8 cellular contexts compared by ENCODE assay signal in the genomic region with DNA sequence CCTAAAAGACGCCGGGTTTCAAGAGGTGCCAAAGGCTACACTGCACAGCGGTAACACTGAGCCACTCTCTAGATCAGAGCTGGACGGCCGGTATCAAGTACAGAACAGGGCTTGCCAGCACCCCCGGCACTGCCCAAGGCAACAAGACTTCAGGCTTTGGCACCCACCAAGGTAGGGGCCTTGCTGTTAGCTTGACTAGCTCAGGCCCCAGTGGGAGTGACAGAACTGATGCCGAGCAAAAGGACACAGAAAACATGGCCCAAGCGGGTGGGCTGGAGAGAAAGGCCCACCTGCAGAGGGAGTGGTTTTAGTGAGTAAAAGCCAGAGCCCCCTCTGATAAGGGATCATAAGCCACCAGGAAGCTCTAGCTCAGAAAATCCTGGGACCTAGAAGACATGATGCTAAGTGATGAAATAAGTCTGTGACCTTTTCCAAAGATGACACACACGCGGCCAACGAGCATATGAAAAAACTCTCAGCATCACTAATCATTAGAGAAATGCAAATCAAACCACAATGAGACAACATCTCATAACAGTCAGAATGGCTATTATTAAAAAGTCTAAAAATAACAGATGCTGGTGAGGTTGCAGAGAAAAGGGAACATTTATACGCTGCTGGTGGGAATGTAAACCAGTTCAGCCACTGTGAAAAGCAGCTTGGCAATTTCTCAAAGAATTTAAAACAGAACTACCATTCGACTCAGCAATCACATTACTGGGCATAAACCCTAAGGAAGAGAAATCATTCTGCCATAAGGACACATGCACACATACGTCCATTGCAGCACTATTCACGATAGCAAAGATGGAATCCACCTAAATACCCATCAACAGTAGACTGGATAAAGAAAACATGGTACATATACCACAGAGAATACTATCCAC. TPM values are rescaled to one million over a fixed set of nuclear protein-coding genes. Genes with fewer than 3 reads are reported as not detected.
DNase-seq lines count a peak whose midpoint lies in the region; TF ChIP-seq lines count a peak whose summit lies in the region.

No MANE protein-coding gene starts in this region.

- H3K9me3 ChIP-seq in breast epithelium (no peaks in the 10 kb centered on the region), OCI-LY3 (ENCODE audit: insufficient read depth, low read length) (peaks cover 5% of the 10 kb centered on the region; the same call in 1 of the 2 replicates), ovary (no peaks in the 10 kb centered on the region)

- CTCF ChIA-PET in MCF 10A (lab: Yijun Ruan, JAX), result interaction anchor here (0.7 to 6.2 kb wide), 5 partner anchors 10 to 168 kb away, joined by 3 to 48 read pairs (median 7); partner anchors contain the start of gene EHD1

- H3K36me3 ChIP-seq in breast epithelium, result no peaks in the 10 kb centered on the region
- H3K36me3 ChIP-seq in OCI-LY3 (replicated peaks; ENCODE audit: low read depth, low read length), result peaks cover 46% of the 10 kb centered on the region
- H3K36me3 ChIP-seq in ovary, result no peaks in the 10 kb centered on the region

- peaks cover 90% of the 10 kb centered on the region for H3K79me2 ChIP-seq in OCI-LY3 (ENCODE audit: low read length)

- H3K4me1 ChIP-seq in breast epithelium (peaks cover 30 to 53% of the 10 kb centered on the region in 2 donors), OCI-LY3 (ENCODE audit: low read length) (peaks cover 53% of the 10 kb centered on the region), ovary (ENCODE audit: insufficient read depth) (peaks cover 43% of the 10 kb centered on the region)

- H3K27me3 ChIP-seq in breast epithelium (no peaks in the 10 kb centered on the region), OCI-LY3 (ENCODE audit: low read depth, low read length) (no peaks in the 10 kb centered on the region), ovary (no peaks in the 10 kb centered on the region)

- no peaks in the 10 kb centered on the region for H3K27me3 Mint-ChIP-seq in MCF 10A (ENCODE audit: insufficient read depth, unreplicated experiment)

- no peak overlapping the region for H3K4me3 Mint-ChIP-seq in MCF 10A (ENCODE audit: unreplicated experiment)

- no peak for DNase-seq in breast epithelium (ENCODE audit: low spot score in 2 of 2)
- no peak for DNase-seq in MCF 10A (ENCODE audit: unreplicated experiment)
- DNase-seq in coronary artery (ENCODE audit: low spot score), result no peak
- no peak for DNase-seq in ovary
- no peak for DNase-seq in mucosa of gallbladder (ENCODE audit: low spot score)
- DNase-seq in 8988T, result no peak
- no peak for DNase-seq in activated gamma-delta T cell (lab: John Stamatoyannopoulos, UW)

- H3K36me3 Mint-ChIP-seq in MCF 10A (ENCODE audit: insufficient read depth, unreplicated experiment), result peaks cover 4% of the 10 kb centered on the region

- H4K20me1 ChIP-seq in OCI-LY3 (ENCODE audit: insufficient read depth, low read length), result peaks cover 64% of the 10 kb centered on the region

- no peak overlapping the region for H3K27ac Mint-ChIP-seq in MCF 10A (ENCODE audit: low read depth, unreplicated experiment)

- no peak for TF ChIP-seq POLR2A in breast epithelium (IDR thresholded peaks at IDR 0.05)
- no peak for TF ChIP-seq POLR2A in ovary (IDR thresholded peaks at IDR 0.05)

- intact Hi-C loops in breast epithelium (cut with DNase I; ENCODE audit: low total_unique reads), result no loop called here
- intact Hi-C loops in MCF 10A (cut with micrococcal nuclease), result no loop called here
- intact Hi-C loops in ovary (cut with DNase I), result no loop called here

- peaks cover 41% of the 10 kb centered on the region for H3K4me1 Mint-ChIP-seq in MCF 10A (ENCODE audit: insufficient read depth, unreplicated experiment)

- no peak for TF ChIP-seq CTCF in breast epithelium (IDR thresholded peaks at IDR 0.05)
- no peak for TF ChIP-seq CTCF in MCF 10A (IDR thresholded peaks at IDR 0.05; ENCODE audit: unreplicated experiment)
- no peak for TF ChIP-seq CTCF in OCI-LY3 (IDR thresholded peaks at IDR 0.05; ENCODE audit: low read depth, low read length)
- no peak for TF ChIP-seq CTCF in coronary artery (IDR thresholded peaks at IDR 0.05)
- no peak for TF ChIP-seq CTCF in ovary (IDR thresholded peaks at IDR 0.05)

- H3K4me3 ChIP-seq in breast epithelium (no peak overlapping the region), OCI-LY3 (ENCODE audit: low read length) (peak overlapping the region; percentile 45), coronary artery (peak overlapping the region; percentile 62), ovary (no peak overlapping the region)

- H2AFZ ChIP-seq in OCI-LY3 (ENCODE audit: low read depth, low read length), result no peak overlapping the region

- TF ChIP-seq EP300 in ovary (IDR thresholded peaks at IDR 0.05), result no peak

- POLR2A ChIA-PET in MCF 10A (lab: Yijun Ruan, JAX), result interaction anchor here (0.9 to 9.2 kb wide), 5 partner anchors 10 to 256 kb away, joined by 4 to 103 read pairs (median 5); partner anchors contain the start of genes CDC42BPG, EHD1, FAU and MRPL49

- no TSS peak for BruUV-seq in MCF 10A (replicated peaks; lab: Mats Ljungman, UMichigan)

- no peaks in the 10 kb centered on the region for H3K9me3 Mint-ChIP-seq in MCF 10A (ENCODE audit: unreplicated experiment)

- 71 to 87% (median 71%) methylated on average over 15 of the region's 15 CpGs for WGBS in ovary, 3 donors

- peak overlapping the region; percentile 77 for H3K4me2 ChIP-seq in OCI-LY3 (ENCODE audit: low read length)

- H3K27ac ChIP-seq in breast epithelium (peak overlapping the region; percentile 80 to 96), OCI-LY3 (ENCODE audit: low read length) (peak overlapping the region; percentile 69), coronary artery (peak overlapping the region; percentile 90 to 95), ovary (peak overlapping the region; percentile 76 to 82)

- peak overlapping the region; percentile 5; the same call in 1 of the 2 replicates for H3K9ac ChIP-seq in OCI-LY3 (ENCODE audit: low read length)

RNA-seq across cellular contexts. Expression of gene EHD1, which starts 12.9 kb away (rescaled TPM):
- total RNA-seq in breast epithelium, result 10 to 100 TPM; 26.9 to 45.4 (median 31.2) TPM
- total RNA-seq in MCF 10A (2022), result 67.9 and 80.6 TPM in 2 replicates
- total RNA-seq in ovary, result 10 to 100 TPM; 14.3 to 87.8 (median 42.2) TPM
- 10 to 100 TPM; 14.5 to 14.8 TPM for polyA plus RNA-seq in ovary
- 85.6 TPM for total RNA-seq in mucosa of gallbladder

RNA-seq across cellular contexts. Expression of gene CDC42BPG, which starts 21.1 kb away (rescaled TPM):
- total RNA-seq in breast epithelium (10 to 100 TPM in 1 of 3 donors, 1 to 10 TPM in 1, not detected in 1; 5.9 to 14.9 TPM), MCF 10A (2022) (3.0 and 3.7 TPM in 2 replicates), ovary (1 to 10 TPM; 2.6 to 9.5 (median 4.0) TPM), mucosa of gallbladder (37.1 TPM)
- polyA plus RNA-seq in ovary, result 1 to 10 TPM in 1 of 2 donors, under 1 TPM in 1; 0.35 to 1.9 TPM

RNA-seq across cellular contexts. Expression of gene ATG2A, which starts 51.5 kb away (rescaled TPM):
- total RNA-seq in breast epithelium (10 to 100 TPM; 20.0 to 22.1 (median 21.2) TPM), MCF 10A (2022) (28.7 and 29.9 TPM in 2 replicates), ovary (10 to 100 TPM; 22.2 to 40.1 (median 30.4) TPM), mucosa of gallbladder (39.3 TPM)
- polyA plus RNA-seq in ovary, result 10 to 100 TPM in 1 of 2 donors, 1 to 10 TPM in 1; 2.2 to 23.4 TPM

RNA-seq across cellular contexts. Expression of gene MEN1, which starts 55.2 kb away (rescaled TPM):
- total RNA-seq in breast epithelium (10 to 100 TPM; 11.4 to 19.0 (median 14.8) TPM), MCF 10A (2022) (29.2 and 33.1 TPM in 2 replicates), ovary (10 to 100 TPM; 17.5 to 28.6 (median 22.6) TPM), mucosa of gallbladder (34.8 TPM)
- polyA plus RNA-seq in ovary, result 10 to 100 TPM; 14.4 to 20.4 TPM

RNA-seq across cellular contexts. Expression of gene PPP2R5B, which starts 59.0 kb away (rescaled TPM):
- total RNA-seq in breast epithelium, result 10 to 100 TPM; 12.8 to 14.0 (median 13.8) TPM
- 38.0 and 48.0 TPM in 2 replicates for total RNA-seq in MCF 10A (2022)
- 10 to 100 TPM in 5 of 7 donors, 1 to 10 TPM in 2; 9.0 to 12.8 (median 12.2) TPM for total RNA-seq in ovary
- polyA plus RNA-seq in ovary, result 10 to 100 TPM in 1 of 2 donors, 1 to 10 TPM in 1; 8.0 to 16.2 TPM
- 44.1 TPM for total RNA-seq in mucosa of gallbladder

Comparison
In these comparisons a context has a peak if more than half of its experiments do, and no peak if none do; other contexts are left out.
1. H3K4me3 ChIP-seq: peak in OCI-LY3 (single experiment) and coronary artery (single experiment); none in breast epithelium (0 of 3) and ovary (single experiment).
2. Peak in every context shown above with its lines, with median percentiles within 50 percentile points of each other: H3K27ac ChIP-seq.